In genomic region chr4:173159791-173160190, GRCh38 we compare ENCODE assay signal across 27 cellular contexts.
"Had no signal": no experiment of that assay in that cellular context is flagged by ENCODE, and none has a peak within 500 bp of the region (broad histone marks: within the 10 kb centered on the region; RNA-seq: fewer than 3 reads in every experiment).

No MANE protein-coding gene starts in this region.

- H3K4me1 ChIP-seq: ascending aorta, SJSA1 had no signal

- H3K4me3 Mint-ChIP-seq: activated CD4-positive, alpha-beta T cell treated with anti-CD3 and anti-CD28 coated beads for 36 hours; activated CD8-positive, alpha-beta memory T cell treated with anti-CD3 and anti-CD28 coated beads, Interleukin-2, amount 10 ng/mL, durations not matched to agents 7 days and 5 days; activated naive CD4-positive, alpha-beta T cell treated with anti-CD3 and anti-CD28 coated beads, Interleukin-2, amount 50 U/mL, for 24 hours; activated T-cell treated with anti-CD3 and anti-CD28 coated beads, Interleukin-2, amount 50 U/mL, for 24 hours; activated T-helper 1 cell treated with anti-CD3 and anti-CD28 coated beads, Interleukin-12 subunit alpha, Interleukin-12 subunit beta, Interleukin-2, Interleukin-4 antibody, amounts not matched to agents 30 ng/mL and 10 ng/mL and 1 ng/mL, durations not matched to agents 14 hours and 24 hours and 36 hours; brain; central memory CD8-positive, alpha-beta T cell; T-helper 17 cell had no signal

- H3K27me3 Mint-ChIP-seq: activated CD4-positive, alpha-beta T cell treated with anti-CD3 and anti-CD28 coated beads for 36 hours; activated CD8-positive, alpha-beta memory T cell treated with anti-CD3 and anti-CD28 coated beads, Interleukin-2, amount 10 ng/mL, durations not matched to agents 7 days and 5 days; activated naive CD4-positive, alpha-beta T cell treated with anti-CD3 and anti-CD28 coated beads, Interleukin-2, amount 50 U/mL, for 24 hours; activated T-cell treated with anti-CD3 and anti-CD28 coated beads, Interleukin-2, amount 50 U/mL, for 24 hours; central memory CD8-positive, alpha-beta T cell; T-helper 17 cell had no signal

- H3K36me3 Mint-ChIP-seq: activated naive CD4-positive, alpha-beta T cell treated with anti-CD3 and anti-CD28 coated beads, Interleukin-2, amount 50 U/mL, for 24 hours; brain had no signal

- H3K27ac Mint-ChIP-seq: activated CD4-positive, alpha-beta T cell treated with anti-CD3 and anti-CD28 coated beads for 36 hours; activated CD8-positive, alpha-beta memory T cell treated with anti-CD3 and anti-CD28 coated beads, Interleukin-2, amount 10 ng/mL, durations not matched to agents 7 days and 5 days; activated naive CD4-positive, alpha-beta T cell treated with anti-CD3 and anti-CD28 coated beads, Interleukin-2, amount 50 U/mL, for 24 hours; activated T-cell treated with anti-CD3 and anti-CD28 coated beads, Interleukin-2, amount 50 U/mL, for 24 hours; activated T-helper 1 cell treated with anti-CD3 and anti-CD28 coated beads, Interleukin-12 subunit alpha, Interleukin-12 subunit beta, Interleukin-2, Interleukin-4 antibody, amounts not matched to agents 30 ng/mL and 10 ng/mL and 1 ng/mL, durations not matched to agents 14 hours and 24 hours and 36 hours; brain; T-helper 17 cell had no signal

- H3K9me3 Mint-ChIP-seq: activated naive CD4-positive, alpha-beta T cell treated with anti-CD3 and anti-CD28 coated beads, Interleukin-2, amount 50 U/mL, for 24 hours; activated T-cell treated with anti-CD3 and anti-CD28 coated beads, Interleukin-2, amount 50 U/mL, for 24 hours; activated T-helper 1 cell treated with anti-CD3 and anti-CD28 coated beads, Interleukin-12 subunit alpha, Interleukin-12 subunit beta, Interleukin-2, Interleukin-4 antibody, amounts not matched to agents 30 ng/mL and 10 ng/mL and 1 ng/mL, durations not matched to agents 14 hours and 24 hours and 36 hours; brain; central memory CD8-positive, alpha-beta T cell had no signal

- H3K27ac ChIP-seq: ascending aorta, KMS-11, SJSA1, VCaP had no signal

- H3K9me3 ChIP-seq: ascending aorta, MG63, SJSA1 had no signal

- ATAC-seq: activated CD4-positive, alpha-beta T cell treated with anti-CD3 and anti-CD28 coated beads for 36 hours; activated CD8-positive, alpha-beta memory T cell treated with anti-CD3 and anti-CD28 coated beads, Interleukin-2, amount 10 ng/mL, durations not matched to agents 7 days and 5 days; T-helper 17 cell had no signal

- DNase-seq: activated CD4-positive, alpha-beta T cell treated with anti-CD3 and anti-CD28 coated beads for 36 hours; activated CD4-positive, alpha-beta T cell treated with anti-CD3 and anti-CD28 coated beads, Interleukin-2, amount 50 U/mL, for 4 hours; activated CD8-positive, alpha-beta memory T cell treated with anti-CD3 and anti-CD28 coated beads, Interleukin-2, amount 10 ng/mL, durations not matched to agents 7 days and 5 days; activated effector memory CD4-positive, alpha-beta T cell treated with Interleukin-2 at 50 U/mL for 16 hours; activated naive CD4-positive, alpha-beta T cell; activated T-cell treated with anti-CD3 and anti-CD28 coated beads, Interleukin-2, amount 50 U/mL, for 24 hours; amniotic stem cell; MG63; MV-4-11; NCI-H1092 treated with DMSO at 0.1 percent for 48 hours; NCI-H1417 treated with DMSO at 0.1 percent for 48 hours; NCI-H1694; NCI-H2029; NCI-H2107; NCI-H446; NCI-H524; SHP77; T-helper 17 cell; T1000 had no signal

- H3K4me1 Mint-ChIP-seq: activated CD4-positive, alpha-beta T cell treated with anti-CD3 and anti-CD28 coated beads for 36 hours; activated CD8-positive, alpha-beta memory T cell treated with anti-CD3 and anti-CD28 coated beads, Interleukin-2, amount 10 ng/mL, durations not matched to agents 7 days and 5 days; activated naive CD4-positive, alpha-beta T cell treated with anti-CD3 and anti-CD28 coated beads, Interleukin-2, amount 50 U/mL, for 24 hours; central memory CD8-positive, alpha-beta T cell had no signal

- H3K36me3 ChIP-seq: ascending aorta, MG63, SJSA1 had no signal

- H3K4me3 ChIP-seq: ascending aorta, MG63, SJSA1 had no signal
